Comparison of ENCODE assay signal across 8 cellular contexts in genomic region chr10:31318854-31319601, GRCh38. TPM values are rescaled to one million over a fixed set of nuclear protein-coding genes. Genes with fewer than 3 reads are reported as not detected.
DNase-seq lines count a peak whose midpoint lies in the region; ATAC-seq, FAIRE-seq and TF ChIP-seq lines count a peak whose summit lies in the region.

ZEB1 (plus strand) TSS chr10:31319216; CDS start chr10:31319235, 19 bp downstream.

- H3K27me3 Mint-ChIP-seq in CD4-positive, alpha-beta T cell: no peaks in the 10 kb centered on the region

- H4K5ac ChIP-seq in H1 (ENCODE audit: insufficient read length, low read depth, low read length) (no peak within 1 kb of the TSS), mesendoderm (ENCODE audit: low read length) (no peak within 1 kb of the TSS)

- H3K9me3 Mint-ChIP-seq in CD4-positive, alpha-beta T cell: no peaks in the 10 kb centered on the region

- H3K27me3 ChIP-seq in CD4-positive, alpha-beta T cell (ENCODE audit: control insufficient read depth, insufficient read depth, low read length): no peaks in the 10 kb centered on the region
- H3K27me3 ChIP-seq in H1 (replicated peaks in 1 of 4; ENCODE audit: control insufficient read depth in 3 of 4, extremely low read depth in 1 of 4, insufficient read depth in 3 of 4, low read length in 3 of 4) (peaks cover 12 to 51% (median 31%) of the 10 kb centered on the region in 4 experiments), mesendoderm (ENCODE audit: insufficient read depth, low read length, poor library complexity) (peaks cover 12% of the 10 kb centered on the region)

- peaks cover 29% of the 10 kb centered on the region for H3K36me3 Mint-ChIP-seq in CD4-positive, alpha-beta T cell (ENCODE audit: low read depth)

- peak; percentile 78 to 96 (median 88) for DNase-seq in CD4-positive, alpha-beta T cell
- DNase-seq in NCI-H82 treated with DMSO at 0.1 percent for 48 hours (lab: John Stamatoyannopoulos, UW; ENCODE audit: unreplicated experiment) (peak; percentile 69), H1 (ENCODE audit: low read depth in 1 of 2, low spot score in 2 of 2) (peak in 1 of 2 experiments; percentile 80), mesendoderm (peak; percentile 97)
- DNase-seq in activated CD8-positive, alpha-beta memory T cell treated with anti-CD3 and anti-CD28 coated beads for 4 hours (ENCODE audit: low read depth in 2 of 2): peak; percentile 82 to 89
- peak; percentile 65 for DNase-seq in stimulated activated CD8-positive, alpha-beta memory T cell treated with anti-CD3 and anti-CD28 coated beads, Interleukin-15, amount 100 ng/mL, for 24 hours (ENCODE audit: low read depth)

- WGBS in H1 (ENCODE audit: extremely low coverage in 1 of 2, insufficient coverage in 1 of 2, insufficient read length in 1 of 2, insufficient replicate concordance in 2 of 2, low coverage in 1 of 2, low lambda C conversion rate in 2 of 2, missing lambda C conversion rate in 1 of 2), 2 experiments: 3% methylated on average over 29 of the region's 71 CpGs; no CpG with 5 or more reads in 1 of the 2 experiments
- no CpG with 5 or more reads among the region's 71 CpGs for WGBS in mesendoderm (ENCODE audit: extremely low coverage, insufficient coverage, low lambda C conversion rate)

- no peak within 1 kb of the TSS; the same call in 1 of the 2 replicates for H4K8ac ChIP-seq in H1 (ENCODE audit: extremely low read depth, insufficient read depth, low read length)
- H4K8ac ChIP-seq in mesendoderm (ENCODE audit: low read depth, low read length): no peak within 1 kb of the TSS

- H3K4me3 ChIP-seq in H1 (ENCODE audit: extremely low read depth in 1 of 4, insufficient read depth in 2 of 4, low read depth in 3 of 4, low read length in 4 of 4) (peak within 1 kb of the TSS; percentile 84 to 93 (median 89)), mesendoderm (ENCODE audit: low read length) (peak within 1 kb of the TSS; percentile 91)

- H3K14ac ChIP-seq in H1 (ENCODE audit: insufficient read length): no peak within 1 kb of the TSS

- no peaks in the 10 kb centered on the region for H3K79me1 ChIP-seq in H1 (ENCODE audit: low read depth, low read length)
- H3K79me1 ChIP-seq in mesendoderm (ENCODE audit: low read length): no peaks in the 10 kb centered on the region

- no peaks in the 10 kb centered on the region; a peak in 1 of 8 replicates for H3K36me3 ChIP-seq in H1 (ENCODE audit: control insufficient read depth in 2 of 4, insufficient read depth in 4 of 4, low read length in 3 of 4)
- no peaks in the 10 kb centered on the region for H3K36me3 ChIP-seq in mesendoderm (ENCODE audit: control insufficient read depth, insufficient read depth, low read length)

- H2BK12ac ChIP-seq in H1 (ENCODE audit: low read depth, low read length): no peak within 1 kb of the TSS; the same call in 1 of the 2 replicates

- H2BK15ac ChIP-seq in H1 (ENCODE audit: low read length) (no peak within 1 kb of the TSS), mesendoderm (replicated peaks; ENCODE audit: low read depth) (no peak within 1 kb of the TSS)

- H3K4me3 Mint-ChIP-seq in CD4-positive, alpha-beta T cell: peak within 1 kb of the TSS; percentile 98

- peak; percentile 40 for ATAC-seq in CD4-positive, alpha-beta T cell (ENCODE audit: poor library complexity)
- ATAC-seq in GM19397 (IDR thresholded peaks at IDR 0.05; ENCODE audit: unreplicated experiment) (peak; percentile 35), HG03571 (IDR thresholded peaks at IDR 0.05; ENCODE audit: unreplicated experiment) (peak; percentile 24)

- CTCF ChIA-PET in CD4-positive, alpha-beta T cell (lab: Charles Lee): no interaction called here
- CTCF ChIA-PET in H1 (lab: Charles Lee; ENCODE audit: partially characterized antibody): interaction anchor here (1.5 kb wide), 1 partner anchor 534 kb away, joined by 4 read pairs; no protein-coding TSS in a partner anchor

- intact Hi-C loops in CD4-positive, alpha-beta T cell (cut with DNase I, micrococcal nuclease): loop anchor here in 1 of 2 experiments (2.0 to 10.0 kb wide), 4 partner anchors 187 to 614 kb away; partner anchors contain the start of gene ZNF438

- no peaks in the 10 kb centered on the region for H3K9me3 ChIP-seq in CD4-positive, alpha-beta T cell (ENCODE audit: control insufficient read depth, low read length)
- H3K9me3 ChIP-seq in H1 (ENCODE audit: insufficient read depth in 2 of 2, low read depth in 1 of 2, low read length in 1 of 2): no peaks in the 10 kb centered on the region

- H3K9ac ChIP-seq in H1 (replicated peaks in 1 of 4; ENCODE audit: extremely low read depth in 1 of 4, low read depth in 3 of 4, low read length in 3 of 4) (peak within 1 kb of the TSS in 3 of 4 experiments; percentile 22 to 39 (median 34); a peak in 5 of 7 replicates), mesendoderm (ENCODE audit: low read length) (peak within 1 kb of the TSS; percentile 84)

- H3K4ac ChIP-seq in H1 (replicated peaks; ENCODE audit: insufficient read length, low read depth, low read length): no peak within 1 kb of the TSS
- H3K4ac ChIP-seq in mesendoderm (ENCODE audit: low read depth, low read length): no peak within 1 kb of the TSS

- H3K79me2 ChIP-seq in H1 (ENCODE audit: control insufficient read depth in 1 of 2, insufficient read depth in 2 of 2, low read length in 2 of 2) (no peaks in the 10 kb centered on the region), mesendoderm (ENCODE audit: control insufficient read depth, insufficient read depth, low read length) (no peaks in the 10 kb centered on the region)

- no peak for FAIRE-seq in H1 (lab: Jason Lieb, UNC)

- peak within 1 kb of the TSS; percentile 75 for H2AFZ ChIP-seq in H1 (ENCODE audit: low read length)

- no peak within 1 kb of the TSS for H2BK5ac ChIP-seq in H1 (ENCODE audit: low read depth, low read length)
- no peak within 1 kb of the TSS for H2BK5ac ChIP-seq in mesendoderm (ENCODE audit: low read length)

- H3K4me1 Mint-ChIP-seq in CD4-positive, alpha-beta T cell (ENCODE audit: low read depth): peaks cover 45% of the 10 kb centered on the region

- H3K4me1 ChIP-seq in H1 (replicated peaks in 1 of 4; ENCODE audit: control insufficient read depth in 3 of 4, insufficient read depth in 4 of 4, low read length in 3 of 4): peaks cover 0 to 4% (median 3%) of the 10 kb centered on the region in 4 experiments; a peak in 4 of 7 replicates
- H3K4me1 ChIP-seq in mesendoderm (ENCODE audit: control insufficient read depth, low read depth, low read length): no peaks in the 10 kb centered on the region

- TF ChIP-seq POLR2A in H1 (IDR thresholded peaks at IDR 0.05; ENCODE audit: control extremely low read depth in 1 of 2, low read depth in 2 of 2, low read length in 2 of 2): no peak

- peak within 1 kb of the TSS; percentile 98 for H3K27ac ChIP-seq in CD4-positive, alpha-beta T cell (ENCODE audit: low read depth, low read length)
- H3K27ac ChIP-seq in H1 (ENCODE audit: low read depth, low read length): no peak within 1 kb of the TSS
- peak within 1 kb of the TSS; percentile 86 for H3K27ac ChIP-seq in mesendoderm (ENCODE audit: low read depth, low read length)

- TF ChIP-seq EP300 in H1 (IDR thresholded peaks at IDR 0.05; ENCODE audit: borderline replicate concordance in 1 of 2, low read depth in 2 of 2, low read length in 2 of 2): no peak

- H3K4me2 ChIP-seq in H1 (ENCODE audit: insufficient read depth in 1 of 2, low read depth in 2 of 2, low read length in 2 of 2) (peak within 1 kb of the TSS; percentile 91 to 99), mesendoderm (ENCODE audit: low read length) (peak within 1 kb of the TSS; percentile 93)

- H2BK20ac ChIP-seq in H1 (ENCODE audit: low read length): no peak within 1 kb of the TSS

- peak; percentile 33 for TF ChIP-seq CTCF in CD4-positive, alpha-beta T cell (IDR thresholded peaks at IDR 0.05)
- TF ChIP-seq CTCF in H1 (IDR thresholded peaks at IDR 0.05; ENCODE audit: control extremely low read depth in 1 of 3, insufficient read depth in 1 of 3, low read depth in 1 of 3, low read length in 3 of 3): peak in 2 of 3 experiments; percentile 5 to 19; a peak in 2 of 4 replicates

- H3K23ac ChIP-seq in H1 (ENCODE audit: insufficient read length) (no peak within 1 kb of the TSS), mesendoderm (ENCODE audit: low read length) (no peak within 1 kb of the TSS)

- H3K27ac Mint-ChIP-seq in CD4-positive, alpha-beta T cell: peak within 1 kb of the TSS; percentile 94

- H3K56ac ChIP-seq in H1 (replicated peaks; ENCODE audit: insufficient read length, low read depth, low read length) (no peak within 1 kb of the TSS), mesendoderm (ENCODE audit: low read length) (peak within 1 kb of the TSS; percentile 88)

- no peak within 1 kb of the TSS for H2AK5ac ChIP-seq in H1 (ENCODE audit: low read depth, low read length)
- H2AK5ac ChIP-seq in mesendoderm (ENCODE audit: low read length): no peak within 1 kb of the TSS

- POLR2A ChIA-PET in CD4-positive, alpha-beta T cell (lab: Charles Lee): interaction anchor here (0.7 to 4.7 kb wide), 4 partner anchors 11 to 534 kb away, joined by 3 to 27 read pairs (median 4); partner anchors contain the start of gene ZNF438
- POLR2A ChIA-PET in H1 (lab: Charles Lee; ENCODE audit: partially characterized antibody): interaction anchor here (1.1 kb wide), 1 partner anchor 29 kb away, joined by 3 read pairs; no protein-coding TSS in a partner anchor

- no peak within 1 kb of the TSS; the same call in 1 of the 2 replicates for H3K18ac ChIP-seq in H1 (ENCODE audit: extremely low read depth, low read length)
- H3K18ac ChIP-seq in mesendoderm (ENCODE audit: low read length): peak within 1 kb of the TSS; percentile 54

- no peak within 1 kb of the TSS for H4K91ac ChIP-seq in H1 (replicated peaks; ENCODE audit: insufficient read length, low read length)

- no peak within 1 kb of the TSS for H2BK120ac ChIP-seq in H1 (replicated peaks; ENCODE audit: low read depth, low read length)
- no peak within 1 kb of the TSS for H2BK120ac ChIP-seq in mesendoderm (ENCODE audit: low read depth, low read length)

- H4K20me1 ChIP-seq in H1 (replicated peaks in 1 of 2; ENCODE audit: control insufficient read depth in 1 of 2, insufficient read depth in 2 of 2, low read length in 2 of 2): peaks cover 2 to 8% of the 10 kb centered on the region in 2 experiments

- H3K23me2 ChIP-seq in H1 (ENCODE audit: low read depth, low read length): peaks cover 14% of the 10 kb centered on the region

- peak; percentile 10 to 23; a peak in 2 of 4 replicates for TF ChIP-seq RAD21 in H1 (IDR thresholded peaks at IDR 0.05 in 1 of 2, conservative IDR thresholded peaks at IDR 0.05 in 1 of 2; ENCODE audit: low read depth in 2 of 2, low read length in 2 of 2)

RNA-seq across cellular contexts. Expression of gene ZEB1, which starts in this region (rescaled TPM):
- total RNA-seq in CD4-positive, alpha-beta T cell: 100 to 1,000 TPM; 132 to 134 TPM
- total RNA-seq in H1 (2021; fragmentation: NEBNext Ultra II Directional; extraction: Animal tissue kit (Norgen Biotek cat#: 25700)): 0.15 and 0.23 TPM in 2 replicates
- polyA plus RNA-seq in H1 (2011; rRNA removed): 0.03 and 0.08 TPM in 2 replicates
- polyA plus RNA-seq in H1 (2011; cell fraction: cytosol; rRNA removed): 0.08 TPM
- 0.13 TPM for polyA plus RNA-seq in H1 (2011; cell fraction: nucleus; rRNA removed)
- polyA plus RNA-seq in H1 (2012, experiment 1 of 2): 0.17 to 0.48 TPM (median 0.22 TPM) in 4 replicates
- polyA plus RNA-seq in H1 (2012, experiment 2 of 2): not detected
- polyA plus RNA-seq in H1 (2013, experiment 1 of 2): 0.06 TPM
- polyA plus RNA-seq in H1 (2013, experiment 2 of 2): 0.06 TPM
- polyA minus RNA-seq in H1 (2011; rRNA and poly(A)+ RNA removed): 0.16 and 0.24 TPM in 2 replicates
- not detected for polyA minus RNA-seq in H1 (2011; cell fraction: cytosol; rRNA and poly(A)+ RNA removed)
- 1.1 TPM for polyA minus RNA-seq in H1 (2011; cell fraction: nucleus; rRNA and poly(A)+ RNA removed)
- 0.21 TPM for polyA plus RNA-seq in mesendoderm (2013, experiment 1 of 2)
- polyA plus RNA-seq in mesendoderm (2013, experiment 2 of 2): 0.27 TPM

Comparison
In these comparisons a context has a peak if more than half of its experiments do, and no peak if none do; other contexts are left out.
1. RNA of gene ZEB1 (total RNA-seq): 132 to 134 TPM in CD4-positive, alpha-beta T cell; 0.15 to 0.23 TPM in H1; every median in the first group is over 100 times any median in the second.
2. Peak in every context shown above with its lines, with median percentiles within 50 percentile points of each other: ATAC-seq.